In the genomic region with DNA sequence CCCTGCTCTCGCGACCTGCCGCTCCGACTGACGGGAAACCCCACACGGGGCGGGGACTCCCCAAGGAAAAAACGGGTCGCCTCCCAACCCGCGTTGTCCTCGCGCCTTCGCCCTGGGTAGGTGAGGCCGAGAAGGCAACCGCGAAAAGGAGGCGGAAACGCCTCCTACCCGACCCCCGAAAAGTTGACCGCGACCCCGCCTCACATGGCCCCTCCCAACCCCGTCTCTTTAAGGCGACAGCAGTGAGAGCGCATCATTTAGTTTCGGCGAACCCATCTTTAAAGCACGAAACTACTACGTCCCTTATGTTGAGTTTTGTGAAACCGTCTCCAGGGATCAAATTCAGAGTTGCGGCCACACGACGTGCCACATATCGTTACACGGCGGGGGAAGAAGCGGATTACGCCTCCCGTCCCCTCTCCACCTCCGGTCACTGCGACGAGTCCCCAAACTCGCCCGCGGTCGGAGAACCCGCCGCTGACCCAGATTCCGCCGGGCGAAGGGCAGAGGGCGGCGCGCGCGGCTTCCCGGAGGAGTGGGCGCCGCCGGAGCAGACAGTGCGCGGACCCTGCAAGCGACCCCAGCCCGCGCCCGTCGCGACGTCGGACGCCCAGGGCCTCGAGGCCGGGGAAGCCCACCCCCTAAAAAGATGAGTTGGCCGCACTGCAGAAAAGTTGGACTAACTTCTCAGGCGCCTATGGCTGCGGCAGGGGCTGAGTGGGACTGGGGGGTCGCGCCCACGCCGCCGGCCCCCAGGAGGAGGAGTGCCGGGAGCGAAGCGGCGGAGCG, we compare ENCODE assay signal across 1 cellular context.
A peak's percentile ranks its signal among the peaks of the same experiment; 100 is the strongest.
TF ChIP-seq lines count a peak whose summit lies in the region.

No MANE protein-coding gene starts in this region.

TF ChIP-seq in HepG2, 621 proteins besides CTCF, POLR2A, EP300 and RAD21 (continued from another document and continues in another):
- no peak for TF ChIP-seq ZKSCAN8 (CRISPR knock-in tag; IDR thresholded peaks at IDR 0.05; ENCODE audit: borderline replicate concordance)
- TF ChIP-seq ZNF496 (CRISPR knock-in tag; IDR thresholded peaks at IDR 0.05; ENCODE audit: insufficient replicate concordance) = no peak
- peak; percentile 79 for TF ChIP-seq ZNF891 (CRISPR knock-in tag; IDR thresholded peaks at IDR 0.05)
- TF ChIP-seq, protein P1, sequence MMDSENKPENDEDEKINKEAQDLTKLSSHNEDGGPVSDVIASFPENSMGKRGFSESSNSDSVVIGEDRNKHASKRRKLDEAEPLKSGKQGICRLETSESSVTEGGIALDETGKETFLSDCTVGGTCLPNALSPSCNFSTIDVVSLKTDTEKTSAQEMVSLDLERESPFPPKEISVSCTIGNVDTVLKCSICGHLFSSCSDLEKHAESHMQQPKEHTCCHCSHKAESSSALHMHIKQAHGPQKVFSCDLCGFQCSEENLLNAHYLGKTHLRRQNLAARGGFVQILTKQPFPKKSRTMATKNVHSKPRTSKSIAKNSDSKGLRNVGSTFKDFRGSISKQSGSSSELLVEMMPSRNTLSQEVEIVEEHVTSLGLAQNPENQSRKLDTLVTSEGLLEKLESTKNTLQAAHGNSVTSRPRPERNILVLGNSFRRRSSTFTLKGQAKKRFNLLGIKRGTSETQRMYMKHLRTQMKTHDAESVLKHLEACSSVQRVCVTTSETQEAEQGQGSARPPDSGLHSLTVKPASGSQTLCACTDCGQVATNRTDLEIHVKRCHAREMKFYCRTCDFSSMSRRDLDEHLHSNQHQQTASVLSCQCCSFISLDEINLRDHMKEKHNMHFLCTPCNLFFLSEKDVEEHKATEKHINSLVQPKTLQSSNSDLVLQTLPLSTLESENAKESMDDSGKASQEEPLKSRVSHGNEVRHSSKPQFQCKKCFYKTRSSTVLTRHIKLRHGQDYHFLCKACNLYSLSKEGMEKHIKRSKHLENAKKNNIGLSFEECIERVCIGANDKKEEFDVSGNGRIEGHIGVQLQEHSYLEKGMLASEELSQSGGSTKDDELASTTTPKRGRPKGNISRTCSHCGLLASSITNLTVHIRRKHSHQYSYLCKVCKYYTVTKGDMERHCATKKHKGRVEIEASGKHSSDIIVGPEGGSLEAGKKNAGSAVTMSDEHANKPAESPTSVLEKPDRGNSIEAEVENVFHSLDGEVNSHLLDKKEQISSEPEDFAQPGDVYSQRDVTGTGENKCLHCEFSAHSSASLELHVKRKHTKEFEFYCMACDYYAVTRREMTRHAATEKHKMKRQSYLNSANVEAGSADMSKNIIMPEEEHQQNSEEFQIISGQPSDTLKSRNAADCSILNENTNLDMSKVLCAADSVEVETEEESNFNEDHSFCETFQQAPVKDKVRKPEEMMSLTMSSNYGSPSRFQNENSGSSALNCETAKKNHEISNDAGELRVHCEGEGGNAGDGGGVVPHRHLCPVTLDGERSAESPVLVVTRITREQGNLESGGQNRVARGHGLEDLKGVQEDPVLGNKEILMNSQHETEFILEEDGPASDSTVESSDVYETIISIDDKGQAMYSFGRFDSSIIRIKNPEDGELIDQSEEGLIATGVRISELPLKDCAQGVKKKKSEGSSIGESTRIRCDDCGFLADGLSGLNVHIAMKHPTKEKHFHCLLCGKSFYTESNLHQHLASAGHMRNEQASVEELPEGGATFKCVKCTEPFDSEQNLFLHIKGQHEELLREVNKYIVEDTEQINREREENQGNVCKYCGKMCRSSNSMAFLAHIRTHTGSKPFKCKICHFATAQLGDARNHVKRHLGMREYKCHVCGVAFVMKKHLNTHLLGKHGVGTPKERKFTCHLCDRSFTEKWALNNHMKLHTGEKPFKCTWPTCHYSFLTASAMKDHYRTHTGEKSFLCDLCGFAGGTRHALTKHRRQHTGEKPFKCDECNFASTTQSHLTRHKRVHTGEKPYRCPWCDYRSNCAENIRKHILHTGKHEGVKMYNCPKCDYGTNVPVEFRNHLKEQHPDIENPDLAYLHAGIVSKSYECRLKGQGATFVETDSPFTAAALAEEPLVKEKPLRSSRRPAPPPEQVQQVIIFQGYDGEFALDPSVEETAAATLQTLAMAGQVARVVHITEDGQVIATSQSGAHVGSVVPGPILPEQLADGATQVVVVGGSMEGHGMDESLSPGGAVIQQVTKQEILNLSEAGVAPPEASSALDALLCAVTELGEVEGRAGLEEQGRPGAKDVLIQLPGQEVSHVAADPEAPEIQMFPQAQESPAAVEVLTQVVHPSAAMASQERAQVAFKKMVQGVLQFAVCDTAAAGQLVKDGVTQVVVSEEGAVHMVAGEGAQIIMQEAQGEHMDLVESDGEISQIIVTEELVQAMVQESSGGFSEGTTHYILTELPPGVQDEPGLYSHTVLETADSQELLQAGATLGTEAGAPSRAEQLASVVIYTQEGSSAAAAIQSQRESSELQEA (CRISPR knock-in tag; IDR thresholded peaks at IDR 0.05; ENCODE audit: not compliant biosample characterization) = no peak
- TF ChIP-seq, protein P2, sequence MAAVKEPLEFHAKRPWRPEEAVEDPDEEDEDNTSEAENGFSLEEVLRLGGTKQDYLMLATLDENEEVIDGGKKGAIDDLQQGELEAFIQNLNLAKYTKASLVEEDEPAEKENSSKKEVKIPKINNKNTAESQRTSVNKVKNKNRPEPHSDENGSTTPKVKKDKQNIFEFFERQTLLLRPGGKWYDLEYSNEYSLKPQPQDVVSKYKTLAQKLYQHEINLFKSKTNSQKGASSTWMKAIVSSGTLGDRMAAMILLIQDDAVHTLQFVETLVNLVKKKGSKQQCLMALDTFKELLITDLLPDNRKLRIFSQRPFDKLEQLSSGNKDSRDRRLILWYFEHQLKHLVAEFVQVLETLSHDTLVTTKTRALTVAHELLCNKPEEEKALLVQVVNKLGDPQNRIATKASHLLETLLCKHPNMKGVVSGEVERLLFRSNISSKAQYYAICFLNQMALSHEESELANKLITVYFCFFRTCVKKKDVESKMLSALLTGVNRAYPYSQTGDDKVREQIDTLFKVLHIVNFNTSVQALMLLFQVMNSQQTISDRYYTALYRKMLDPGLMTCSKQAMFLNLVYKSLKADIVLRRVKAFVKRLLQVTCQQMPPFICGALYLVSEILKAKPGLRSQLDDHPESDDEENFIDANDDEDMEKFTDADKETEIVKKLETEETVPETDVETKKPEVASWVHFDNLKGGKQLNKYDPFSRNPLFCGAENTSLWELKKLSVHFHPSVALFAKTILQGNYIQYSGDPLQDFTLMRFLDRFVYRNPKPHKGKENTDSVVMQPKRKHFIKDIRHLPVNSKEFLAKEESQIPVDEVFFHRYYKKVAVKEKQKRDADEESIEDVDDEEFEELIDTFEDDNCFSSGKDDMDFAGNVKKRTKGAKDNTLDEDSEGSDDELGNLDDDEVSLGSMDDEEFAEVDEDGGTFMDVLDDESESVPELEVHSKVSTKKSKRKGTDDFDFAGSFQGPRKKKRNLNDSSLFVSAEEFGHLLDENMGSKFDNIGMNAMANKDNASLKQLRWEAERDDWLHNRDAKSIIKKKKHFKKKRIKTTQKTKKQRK (IDR thresholded peaks at IDR 0.05; ENCODE audit: low read length) = no peak
- no peak for TF ChIP-seq CHD4 (IDR thresholded peaks at IDR 0.05; ENCODE audit: borderline replicate concordance, low read length)
- no peak for TF ChIP-seq CENPT (CRISPR knock-in tag; IDR thresholded peaks at IDR 0.05; ENCODE audit: low read depth)
- TF ChIP-seq, protein P3, sequence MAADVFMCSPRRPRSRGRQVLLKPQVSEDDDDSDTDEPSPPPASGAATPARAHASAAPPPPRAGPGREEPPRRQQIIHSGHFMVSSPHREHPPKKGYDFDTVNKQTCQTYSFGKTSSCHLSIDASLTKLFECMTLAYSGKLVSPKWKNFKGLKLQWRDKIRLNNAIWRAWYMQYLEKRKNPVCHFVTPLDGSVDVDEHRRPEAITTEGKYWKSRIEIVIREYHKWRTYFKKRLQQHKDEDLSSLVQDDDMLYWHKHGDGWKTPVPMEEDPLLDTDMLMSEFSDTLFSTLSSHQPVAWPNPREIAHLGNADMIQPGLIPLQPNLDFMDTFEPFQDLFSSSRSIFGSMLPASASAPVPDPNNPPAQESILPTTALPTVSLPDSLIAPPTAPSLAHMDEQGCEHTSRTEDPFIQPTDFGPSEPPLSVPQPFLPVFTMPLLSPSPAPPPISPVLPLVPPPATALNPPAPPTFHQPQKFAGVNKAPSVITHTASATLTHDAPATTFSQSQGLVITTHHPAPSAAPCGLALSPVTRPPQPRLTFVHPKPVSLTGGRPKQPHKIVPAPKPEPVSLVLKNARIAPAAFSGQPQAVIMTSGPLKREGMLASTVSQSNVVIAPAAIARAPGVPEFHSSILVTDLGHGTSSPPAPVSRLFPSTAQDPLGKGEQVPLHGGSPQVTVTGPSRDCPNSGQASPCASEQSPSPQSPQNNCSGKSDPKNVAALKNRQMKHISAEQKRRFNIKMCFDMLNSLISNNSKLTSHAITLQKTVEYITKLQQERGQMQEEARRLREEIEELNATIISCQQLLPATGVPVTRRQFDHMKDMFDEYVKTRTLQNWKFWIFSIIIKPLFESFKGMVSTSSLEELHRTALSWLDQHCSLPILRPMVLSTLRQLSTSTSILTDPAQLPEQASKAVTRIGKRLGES (CRISPR knock-in tag; IDR thresholded peaks at IDR 0.05; ENCODE audit: borderline replicate concordance) = no peak
- TF ChIP-seq, protein P4, sequence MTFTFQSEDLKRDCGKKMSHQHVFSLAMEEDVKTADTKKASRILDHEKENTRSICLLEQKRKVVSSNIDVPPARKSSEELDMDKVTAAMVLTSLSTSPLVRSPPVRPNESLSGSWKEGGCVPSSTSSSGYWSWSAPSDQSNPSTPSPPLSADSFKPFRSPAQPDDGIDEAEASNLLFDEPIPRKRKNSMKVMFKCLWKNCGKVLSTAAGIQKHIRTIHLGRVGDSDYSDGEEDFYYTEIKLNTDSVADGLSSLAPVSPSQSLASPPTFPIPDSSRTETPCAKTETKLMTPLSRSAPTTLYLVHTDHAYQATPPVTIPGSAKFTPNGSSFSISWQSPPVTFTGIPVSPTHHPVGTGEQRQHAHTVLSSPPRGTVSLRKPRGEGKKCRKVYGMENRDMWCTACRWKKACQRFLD (CRISPR knock-in tag; IDR thresholded peaks at IDR 0.05; ENCODE audit: borderline replicate concordance) = no peak
- TF ChIP-seq KDM1A (CRISPR knock-in tag; IDR thresholded peaks at IDR 0.05) = no peak
- TF ChIP-seq, protein P5, sequence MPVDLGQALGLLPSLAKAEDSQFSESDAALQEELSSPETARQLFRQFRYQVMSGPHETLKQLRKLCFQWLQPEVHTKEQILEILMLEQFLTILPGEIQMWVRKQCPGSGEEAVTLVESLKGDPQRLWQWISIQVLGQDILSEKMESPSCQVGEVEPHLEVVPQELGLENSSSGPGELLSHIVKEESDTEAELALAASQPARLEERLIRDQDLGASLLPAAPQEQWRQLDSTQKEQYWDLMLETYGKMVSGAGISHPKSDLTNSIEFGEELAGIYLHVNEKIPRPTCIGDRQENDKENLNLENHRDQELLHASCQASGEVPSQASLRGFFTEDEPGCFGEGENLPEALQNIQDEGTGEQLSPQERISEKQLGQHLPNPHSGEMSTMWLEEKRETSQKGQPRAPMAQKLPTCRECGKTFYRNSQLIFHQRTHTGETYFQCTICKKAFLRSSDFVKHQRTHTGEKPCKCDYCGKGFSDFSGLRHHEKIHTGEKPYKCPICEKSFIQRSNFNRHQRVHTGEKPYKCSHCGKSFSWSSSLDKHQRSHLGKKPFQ (CRISPR knock-in tag; IDR thresholded peaks at IDR 0.05; ENCODE audit: insufficient replicate concordance) = peak; percentile 71
- TF ChIP-seq, protein P6, sequence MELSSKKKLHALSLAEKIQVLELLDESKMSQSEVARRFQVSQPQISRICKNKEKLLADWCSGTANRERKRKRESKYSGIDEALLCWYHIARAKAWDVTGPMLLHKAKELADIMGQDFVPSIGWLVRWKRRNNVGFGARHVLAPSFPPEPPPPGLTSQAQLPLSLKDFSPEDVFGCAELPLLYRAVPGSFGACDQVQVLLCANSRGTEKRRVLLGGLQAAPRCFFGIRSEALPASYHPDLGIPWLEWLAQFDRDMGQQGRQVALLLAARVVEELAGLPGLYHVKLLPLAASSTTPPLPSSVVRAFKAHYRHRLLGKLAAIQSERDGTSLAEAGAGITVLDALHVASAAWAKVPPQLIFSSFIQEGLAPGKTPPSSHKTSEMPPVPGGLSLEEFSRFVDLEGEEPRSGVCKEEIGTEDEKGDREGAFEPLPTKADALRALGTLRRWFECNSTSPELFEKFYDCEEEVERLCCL (CRISPR knock-in tag; IDR thresholded peaks at IDR 0.05; ENCODE audit: borderline replicate concordance) = no peak; the same call in 1 of the 2 replicates
- no peak for TF ChIP-seq ZNF709 (CRISPR knock-in tag; IDR thresholded peaks at IDR 0.05)
- no peak for TF ChIP-seq FOXK2 (IDR thresholded peaks at IDR 0.05)
- TF ChIP-seq, protein P7, sequence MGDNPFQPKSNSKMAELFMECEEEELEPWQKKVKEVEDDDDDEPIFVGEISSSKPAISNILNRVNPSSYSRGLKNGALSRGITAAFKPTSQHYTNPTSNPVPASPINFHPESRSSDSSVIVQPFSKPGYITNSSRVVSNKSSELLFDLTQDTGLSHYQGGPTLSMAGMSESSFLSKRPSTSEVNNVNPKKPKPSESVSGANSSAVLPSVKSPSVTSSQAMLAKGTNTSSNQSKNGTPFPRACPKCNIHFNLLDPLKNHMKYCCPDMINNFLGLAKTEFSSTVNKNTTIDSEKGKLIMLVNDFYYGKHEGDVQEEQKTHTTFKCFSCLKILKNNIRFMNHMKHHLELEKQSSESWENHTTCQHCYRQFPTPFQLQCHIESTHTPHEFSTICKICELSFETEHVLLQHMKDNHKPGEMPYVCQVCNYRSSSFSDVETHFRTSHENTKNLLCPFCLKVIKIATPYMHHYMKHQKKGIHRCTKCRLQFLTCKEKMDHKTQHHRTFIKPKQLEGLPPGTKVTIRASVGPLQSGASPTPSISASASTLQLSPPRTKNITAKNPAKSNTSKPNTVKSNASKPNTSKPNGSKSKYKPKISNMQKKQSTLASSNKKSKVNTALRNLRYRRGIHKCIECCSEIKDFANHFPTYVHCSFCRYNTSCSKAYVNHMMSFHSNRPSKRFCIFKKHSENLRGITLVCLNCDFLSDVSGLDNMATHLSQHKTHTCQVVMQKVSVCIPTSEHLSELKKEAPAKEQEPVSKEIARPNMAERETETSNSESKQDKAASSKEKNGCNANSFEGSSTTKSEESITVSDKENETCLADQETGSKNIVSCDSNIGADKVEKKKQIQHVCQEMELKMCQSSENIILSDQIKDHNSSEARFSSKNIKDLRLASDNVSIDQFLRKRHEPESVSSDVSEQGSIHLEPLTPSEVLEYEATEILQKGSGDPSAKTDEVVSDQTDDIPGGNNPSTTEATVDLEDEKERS (CRISPR knock-in tag; IDR thresholded peaks at IDR 0.05) = no peak
- TF ChIP-seq, protein P8, sequence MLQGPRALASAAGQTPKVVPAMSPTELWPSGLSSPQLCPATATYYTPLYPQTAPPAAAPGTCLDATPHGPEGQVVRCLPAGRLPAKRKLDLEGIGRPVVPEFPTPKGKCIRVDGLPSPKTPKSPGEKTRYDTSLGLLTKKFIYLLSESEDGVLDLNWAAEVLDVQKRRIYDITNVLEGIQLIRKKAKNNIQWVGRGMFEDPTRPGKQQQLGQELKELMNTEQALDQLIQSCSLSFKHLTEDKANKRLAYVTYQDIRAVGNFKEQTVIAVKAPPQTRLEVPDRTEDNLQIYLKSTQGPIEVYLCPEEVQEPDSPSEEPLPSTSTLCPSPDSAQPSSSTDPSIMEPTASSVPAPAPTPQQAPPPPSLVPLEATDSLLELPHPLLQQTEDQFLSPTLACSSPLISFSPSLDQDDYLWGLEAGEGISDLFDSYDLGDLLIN (CRISPR knock-in tag; IDR thresholded peaks at IDR 0.05; ENCODE audit: borderline replicate concordance) = peak; percentile 73; the same call in 1 of the 2 replicates
- peak; percentile 63; the same call in 1 of the 2 replicates for TF ChIP-seq POLR2AphosphoS5 (IDR thresholded peaks at IDR 0.05; ENCODE audit: low read depth, low read length)
- TF ChIP-seq ZNF232 (CRISPR knock-in tag; IDR thresholded peaks at IDR 0.05; ENCODE audit: borderline replicate concordance) = no peak
- peak; percentile 46 for TF ChIP-seq PHF8 (CRISPR knock-in tag; IDR thresholded peaks at IDR 0.05)
- no peak for TF ChIP-seq DPF2 (CRISPR knock-in tag; IDR thresholded peaks at IDR 0.05; ENCODE audit: borderline replicate concordance, low read depth)
- TF ChIP-seq KLF15 (CRISPR knock-in tag; IDR thresholded peaks at IDR 0.05; ENCODE audit: borderline replicate concordance) = no peak
- TF ChIP-seq AHR (CRISPR knock-in tag; IDR thresholded peaks at IDR 0.05) = no peak
- TF ChIP-seq ZNF382 (CRISPR knock-in tag; IDR thresholded peaks at IDR 0.05; ENCODE audit: borderline replicate concordance) = no peak
